1 cellular context compared by ENCODE assay signal in the genomic region with DNA sequence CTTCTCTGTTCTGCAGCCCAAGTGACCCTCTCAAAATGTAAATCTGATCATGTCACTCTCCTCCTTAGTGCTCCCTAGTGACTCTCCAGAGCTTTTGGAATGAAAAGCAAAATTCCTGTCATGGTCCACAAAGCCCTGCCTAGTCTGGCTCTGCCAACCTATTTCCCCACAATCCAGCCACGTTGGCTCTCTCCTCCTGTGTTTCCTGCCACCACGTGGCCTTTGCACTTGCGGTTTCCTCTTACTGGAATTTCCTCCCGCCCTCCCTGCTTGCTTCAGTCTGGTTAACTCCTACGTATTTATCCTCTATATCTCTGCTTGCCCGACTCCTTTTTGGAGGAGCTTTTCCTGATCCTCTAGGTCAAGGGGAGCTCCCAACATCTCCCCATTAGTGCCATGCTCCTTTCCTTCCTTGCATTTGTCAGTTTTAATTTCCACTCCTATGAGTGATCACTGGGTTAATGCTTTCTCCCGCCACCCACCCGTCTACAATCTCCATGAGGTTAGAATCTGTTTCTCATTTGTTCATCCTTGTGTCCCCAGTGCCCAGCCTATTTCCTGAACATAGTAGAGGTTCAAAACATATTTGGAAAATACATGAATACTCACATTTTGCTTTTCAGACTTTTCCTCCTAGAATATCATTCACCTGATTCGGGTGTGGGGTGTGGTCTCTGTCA.
TF ChIP-seq lines count a peak whose summit lies in the region.

No MANE protein-coding gene starts in this region.

TF ChIP-seq in K562, 482 proteins besides CTCF, POLR2A, EP300 and RAD21 (continued from another document):
- TF ChIP-seq TARDBP (IDR thresholded peaks at IDR 0.05) (0 out of 2 replicates have a peak, but pooled peaks have one; percentile 33), HOMEZ (CRISPR knock-in tag; IDR thresholded peaks at IDR 0.05) (no peak), ZKSCAN1 (IDR thresholded peaks at IDR 0.05; ENCODE audit: low read depth, low read length) (no peak), NCOR1 (IDR thresholded peaks at IDR 0.05) (no peak), ARHGAP35 (IDR thresholded peaks at IDR 0.05; ENCODE audit: partially characterized antibody) (no peak), ZNF609 (CRISPR knock-in tag; IDR thresholded peaks at IDR 0.05; ENCODE audit: borderline replicate concordance) (no peak), NFE2 (IDR thresholded peaks at IDR 0.05; ENCODE audit: low read depth) (no peak), NFIX (CRISPR knock-in tag; IDR thresholded peaks at IDR 0.05; ENCODE audit: low read depth) (no peak), ZNF134 (CRISPR knock-in tag; conservative IDR thresholded peaks at IDR 0.05) (no peak), MAFG (tag; conservative IDR thresholded peaks at IDR 0.05) (no peak), ZFP30 (CRISPR knock-in tag; IDR thresholded peaks at IDR 0.05; ENCODE audit: borderline replicate concordance) (no peak), CHD1 (IDR thresholded peaks at IDR 0.05; ENCODE audit: low read length) (no peak), POLR2G (IDR thresholded peaks at IDR 0.05; ENCODE audit: low read depth, low read length) (no peak), GTF2B (IDR thresholded peaks at IDR 0.05; ENCODE audit: extremely low read depth, insufficient read length) (no peak), SMAD2 (IDR thresholded peaks at IDR 0.05; ENCODE audit: low read depth, low read length) (no peak), ZC3H8 (IDR thresholded peaks at IDR 0.05) (no peak)
- TF ChIP-seq, protein P1, sequence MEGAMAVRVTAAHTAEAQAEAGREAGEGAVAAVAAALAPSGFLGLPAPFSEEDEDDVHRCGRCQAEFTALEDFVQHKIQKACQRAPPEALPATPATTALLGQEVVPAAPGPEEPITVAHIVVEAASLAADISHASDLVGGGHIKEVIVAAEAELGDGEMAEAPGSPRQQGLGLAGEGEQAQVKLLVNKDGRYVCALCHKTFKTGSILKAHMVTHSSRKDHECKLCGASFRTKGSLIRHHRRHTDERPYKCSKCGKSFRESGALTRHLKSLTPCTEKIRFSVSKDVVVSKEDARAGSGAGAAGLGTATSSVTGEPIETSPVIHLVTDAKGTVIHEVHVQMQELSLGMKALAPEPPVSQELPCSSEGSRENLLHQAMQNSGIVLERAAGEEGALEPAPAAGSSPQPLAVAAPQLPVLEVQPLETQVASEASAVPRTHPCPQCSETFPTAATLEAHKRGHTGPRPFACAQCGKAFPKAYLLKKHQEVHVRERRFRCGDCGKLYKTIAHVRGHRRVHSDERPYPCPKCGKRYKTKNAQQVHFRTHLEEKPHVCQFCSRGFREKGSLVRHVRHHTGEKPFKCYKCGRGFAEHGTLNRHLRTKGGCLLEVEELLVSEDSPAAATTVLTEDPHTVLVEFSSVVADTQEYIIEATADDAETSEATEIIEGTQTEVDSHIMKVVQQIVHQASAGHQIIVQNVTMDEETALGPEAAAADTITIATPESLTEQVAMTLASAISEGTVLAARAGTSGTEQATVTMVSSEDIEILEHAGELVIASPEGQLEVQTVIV (CRISPR knock-in tag; IDR thresholded peaks at IDR 0.05; ENCODE audit: borderline replicate concordance), result no peak
- TF ChIP-seq, protein P2, sequence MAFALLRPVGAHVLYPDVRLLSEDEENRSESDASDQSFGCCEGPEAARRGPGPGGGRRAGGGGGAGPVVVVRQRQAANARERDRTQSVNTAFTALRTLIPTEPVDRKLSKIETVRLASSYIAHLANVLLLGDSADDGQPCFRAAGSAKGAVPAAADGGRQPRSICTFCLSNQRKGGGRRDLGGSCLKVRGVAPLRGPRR (CRISPR knock-in tag; IDR thresholded peaks at IDR 0.05), result no peak
- TF ChIP-seq, protein P3, sequence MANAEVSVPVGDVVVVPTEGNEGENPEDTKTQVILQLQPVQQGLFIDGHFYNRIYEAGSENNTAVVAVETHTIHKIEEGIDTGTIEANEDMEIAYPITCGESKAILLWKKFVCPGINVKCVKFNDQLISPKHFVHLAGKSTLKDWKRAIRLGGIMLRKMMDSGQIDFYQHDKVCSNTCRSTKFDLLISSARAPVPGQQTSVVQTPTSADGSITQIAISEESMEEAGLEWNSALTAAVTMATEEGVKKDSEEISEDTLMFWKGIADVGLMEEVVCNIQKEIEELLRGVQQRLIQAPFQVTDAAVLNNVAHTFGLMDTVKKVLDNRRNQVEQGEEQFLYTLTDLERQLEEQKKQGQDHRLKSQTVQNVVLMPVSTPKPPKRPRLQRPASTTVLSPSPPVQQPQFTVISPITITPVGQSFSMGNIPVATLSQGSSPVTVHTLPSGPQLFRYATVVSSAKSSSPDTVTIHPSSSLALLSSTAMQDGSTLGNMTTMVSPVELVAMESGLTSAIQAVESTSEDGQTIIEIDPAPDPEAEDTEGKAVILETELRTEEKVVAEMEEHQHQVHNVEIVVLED (CRISPR knock-in tag; IDR thresholded peaks at IDR 0.05), result no peak
